9 cellular contexts compared by ENCODE assay signal in the genomic region with DNA sequence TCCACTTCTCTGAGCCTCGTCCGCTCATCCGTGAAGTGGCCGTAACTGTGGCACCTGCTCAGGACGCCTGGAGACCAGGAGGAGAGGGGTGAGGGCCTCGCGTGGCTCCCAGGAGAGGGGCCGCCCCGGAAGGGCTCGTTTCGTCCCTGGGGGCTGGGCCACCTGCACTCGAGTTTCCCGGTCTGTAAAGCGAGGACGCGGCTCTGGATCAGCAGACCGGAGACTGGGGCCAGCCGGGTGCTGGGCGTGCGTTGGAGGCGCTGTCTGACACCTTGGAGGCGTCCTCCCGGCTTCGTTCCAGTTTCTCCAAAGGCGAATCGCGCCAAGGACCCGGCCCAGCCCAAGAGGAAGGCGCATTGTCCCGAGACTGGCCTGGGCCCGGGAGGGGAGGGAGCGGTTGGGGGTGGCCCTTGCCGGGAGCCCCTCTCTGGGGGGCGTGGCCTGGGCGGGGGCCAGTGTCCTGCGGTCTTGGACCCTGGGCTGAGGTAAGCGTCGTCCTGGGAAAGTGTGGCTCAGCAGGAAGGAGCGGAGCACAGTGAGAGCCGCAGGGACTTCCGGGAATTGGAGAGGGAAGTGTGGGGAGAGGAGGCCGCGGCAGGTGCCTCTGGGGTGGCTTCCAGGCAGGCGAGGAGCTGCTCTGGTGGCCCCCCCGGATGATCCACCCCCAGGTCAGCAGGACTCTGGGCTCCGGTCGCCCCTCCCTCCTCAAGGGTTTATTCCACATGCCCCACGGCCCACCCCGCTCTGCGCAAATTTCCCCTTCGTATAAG.
DNase-seq lines count a peak whose midpoint lies in the region; ATAC-seq and TF ChIP-seq lines count a peak whose summit lies in the region.
"Had no signal": no experiment of that assay in that cellular context is flagged by ENCODE, and none has a peak within 500 bp of the region (broad histone marks: within the 10 kb centered on the region; RNA-seq: fewer than 3 reads in every experiment).

No MANE protein-coding gene starts in this region.

- no peaks in the 10 kb centered on the region for H3K9me2 ChIP-seq in PC-3 (replicated peaks; ENCODE audit: low read length)

- no peak for TF ChIP-seq POLR2A in prostate gland (IDR thresholded peaks at IDR 0.05)

- H3K4me2 ChIP-seq in PC-3 (ENCODE audit: low read length), result peak overlapping the region; percentile 56

- BruUV-seq in PC-3 (replicated peaks; lab: Mats Ljungman, UMichigan), result no TSS peak

- no peak overlapping the region for H3K27ac ChIP-seq in PC-3 (ENCODE audit: low read length)
- H3K27ac ChIP-seq in right atrium auricular region, result no peak overlapping the region
- no peak overlapping the region for H3K27ac ChIP-seq in prostate gland

- H3K4me3 ChIP-seq in PC-3 (ENCODE audit: low read length) (no peak overlapping the region), right atrium auricular region (peak overlapping the region; percentile 17 to 43), prostate gland (no peak overlapping the region)

- intact Hi-C loops in PC-3 (cut with micrococcal nuclease) (no loop called here), posterior vena cava (cut with DNase I) (no loop called here), prostate gland (cut with DNase I) (no loop called here)

- ATAC-seq in PC-3, result peak; percentile 36
- ATAC-seq in HG02970 (IDR thresholded peaks at IDR 0.05; ENCODE audit: low FRiP score, unreplicated experiment), result no peak
- ATAC-seq in GM19324 (IDR thresholded peaks at IDR 0.05; ENCODE audit: low FRiP score, unreplicated experiment), result no peak

- H3K4me1 ChIP-seq in PC-3 (ENCODE audit: insufficient read depth, low read length) (no peaks in the 10 kb centered on the region), right atrium auricular region (peaks cover 0 to 20% of the 10 kb centered on the region in 2 donors), prostate gland (replicated peaks) (no peaks in the 10 kb centered on the region)

- CTCF ChIA-PET in PC-3 (lab: Charles Lee), result no interaction called here

- H3K36me3 ChIP-seq in PC-3 (ENCODE audit: low read depth, low read length), result no peaks in the 10 kb centered on the region
- H3K36me3 ChIP-seq in right atrium auricular region, result no peaks in the 10 kb centered on the region
- no peaks in the 10 kb centered on the region for H3K36me3 ChIP-seq in prostate gland

- H4K20me1 ChIP-seq in PC-3 (ENCODE audit: low read length), result no peaks in the 10 kb centered on the region

- H3K27me3 ChIP-seq in PC-3 (ENCODE audit: low read length), result no peaks in the 10 kb centered on the region
- H3K27me3 ChIP-seq in right atrium auricular region, result no peaks in the 10 kb centered on the region
- H3K27me3 ChIP-seq in prostate gland (replicated peaks; ENCODE audit: insufficient read depth), result no peaks in the 10 kb centered on the region

- H3K9ac ChIP-seq in PC-3 (ENCODE audit: low read length), result no peak overlapping the region

- peaks cover 10% of the 10 kb centered on the region for H3K9me3 ChIP-seq in PC-3 (ENCODE audit: low read length)
- peaks cover 0 to 18% of the 10 kb centered on the region in 2 donors for H3K9me3 ChIP-seq in right atrium auricular region
- no peaks in the 10 kb centered on the region for H3K9me3 ChIP-seq in prostate gland

- H3K79me2 ChIP-seq in PC-3 (ENCODE audit: low read length), result no peaks in the 10 kb centered on the region

- POLR2A ChIA-PET in PC-3 (lab: Charles Lee; ENCODE audit: unreplicated experiment), result interaction anchor here (0.6 kb wide), 1 partner anchor 819 kb away, joined by 3 read pairs; no protein-coding TSS in a partner anchor

- peak overlapping the region; percentile 53 for H2AFZ ChIP-seq in PC-3 (ENCODE audit: low read length)

- H3F3A ChIP-seq in PC-3 (ENCODE audit: low read length, unreplicated experiment), result no peaks in the 10 kb centered on the region

- TF ChIP-seq CTCF in PC-3 (conservative IDR thresholded peaks at IDR 0.05; ENCODE audit: low read depth, low read length) (no peak), right atrium auricular region (IDR thresholded peaks at IDR 0.05) (no peak), prostate gland (IDR thresholded peaks at IDR 0.05) (no peak)

- 45% methylated on average over 50 of the region's 51 CpGs for WGBS in prostate gland

- DNase-seq in DMS79 treated with DMSO at 0.1 percent for 48 hours (lab: John Stamatoyannopoulos, UW), result peak; percentile 58
- no peak for DNase-seq in PC-3
- DNase-seq in right atrium auricular region (ENCODE audit: low spot score), result no peak
- DNase-seq in posterior vena cava (ENCODE audit: low spot score), result peak; percentile 81
- DNase-seq in SK-N-DZ (ENCODE audit: low spot score), result no peak
- DNase-seq in prostate gland (ENCODE audit: low spot score), result no peak
- DNase-seq: effector CD8-positive, alpha-beta T cell had no signal

Comparison
In these comparisons a context has a peak if more than half of its experiments do, and no peak if none do; other contexts are left out.
1. DNase-seq: peak in DMS79 treated with DMSO at 0.1 percent for 48 hours (single experiment) and posterior vena cava (single experiment); none in PC-3 (single experiment), right atrium auricular region (single experiment), SK-N-DZ (single experiment) and prostate gland (single experiment).
2. H3K4me3 ChIP-seq: peak in right atrium auricular region (2 of 2); none in PC-3 (single experiment) and prostate gland (0 of 2).